In genomic region chr14:81169711-81170103, GRCh38 we compare ENCODE assay signal across 8 cellular contexts. TPM values are rescaled to one million over a fixed set of nuclear protein-coding genes. Genes with fewer than 3 reads are reported as not detected.
DNase-seq lines count a peak whose midpoint lies in the region; ATAC-seq, FAIRE-seq and TF ChIP-seq lines count a peak whose summit lies in the region.

No MANE protein-coding gene starts in this region.

- H3K79me2 ChIP-seq in endothelial cell of umbilical vein (ENCODE audit: control insufficient read depth, insufficient read depth, low read length): no peaks in the 10 kb centered on the region

- in situ Hi-C loops in transverse colon (cut with MboI; ENCODE audit: low pct_ligation_motif_present in 1 of 4, low pct_unique_long_range_greater_than_20kb in 1 of 4, low sequenced_read_pairs in 3 of 4): loop anchor here (5.0 to 10.0 kb wide), 3 partner anchors 172 to 215 kb away; partner anchors contain the start of gene TSHR (in 1 of the 4)

- peak; percentile 78 for FAIRE-seq in endothelial cell of umbilical vein (lab: Jason Lieb, UNC)

- dilution Hi-C loops in endothelial cell of umbilical vein (cut with MboI; ENCODE audit: extremely low pct_ligation_motif_present, low sequenced_read_pairs): no loop called here

- peak overlapping the region; percentile 78 for H3K9ac ChIP-seq in endothelial cell of umbilical vein (replicated peaks; ENCODE audit: extremely low read depth, insufficient read depth, low read length)

- no peaks in the 10 kb centered on the region for H3K9me3 Mint-ChIP-seq in T-cell

- no peaks in the 10 kb centered on the region for H3K27me3 ChIP-seq in endothelial cell of umbilical vein (ENCODE audit: control insufficient read depth in 2 of 2, insufficient read depth in 2 of 2, low read length in 2 of 2)
- H3K27me3 ChIP-seq in transverse colon: no peaks in the 10 kb centered on the region

- H3K4me2 ChIP-seq in endothelial cell of umbilical vein (ENCODE audit: insufficient read depth, low read length): peak overlapping the region; percentile 80

- H3K4me1 ChIP-seq in endothelial cell of umbilical vein (ENCODE audit: control insufficient read depth, extremely low read depth, insufficient read depth, low read length) (peaks cover 12% of the 10 kb centered on the region), transverse colon (peaks cover 4 to 15% (median 6%) of the 10 kb centered on the region in 4 donors)

- intact Hi-C loops in endothelial cell of umbilical vein (cut with micrococcal nuclease): loop anchor here (1.0 to 5.0 kb wide), 6 partner anchors 50 to 1113 kb away; partner anchors contain the start of gene CEP128
- intact Hi-C loops in transverse colon (cut with DNase I; ENCODE audit: low total_unique reads): loop anchor here (5.0 kb wide), 1 partner anchor 172 kb away; no protein-coding TSS in a partner anchor

- no peaks in the 10 kb centered on the region for H3K9me1 ChIP-seq in endothelial cell of umbilical vein (replicated peaks; ENCODE audit: control insufficient read depth, extremely low read depth, insufficient read depth, low read length)

- H3K27ac ChIP-seq in endothelial cell of umbilical vein (ENCODE audit: insufficient read depth, low read depth, low read length) (no peak overlapping the region), transverse colon (peak overlapping the region; percentile 91 to 98 (median 94))

- H2AFZ ChIP-seq in endothelial cell of umbilical vein (ENCODE audit: low read depth, low read length): peak overlapping the region; percentile 99

- H3K27me3 Mint-ChIP-seq in T-cell: no peaks in the 10 kb centered on the region

- peak overlapping the region; percentile 85 to 89 (median 88) for H3K4me3 Mint-ChIP-seq in T-cell

- TF ChIP-seq POLR2A in endothelial cell of umbilical vein (IDR thresholded peaks at IDR 0.05; ENCODE audit: low read depth, low read length) (no peak), transverse colon (IDR thresholded peaks at IDR 0.05) (no peak)

- peak; percentile 82 for DNase-seq in Ammon's horn (ENCODE audit: low spot score)
- DNase-seq in T-cell: peak in 10 of 34 experiments; percentile 1 to 23 (median 10)
- peak; percentile 38 for DNase-seq in endothelial cell of umbilical vein (ENCODE audit: low read depth, low spot score)
- peak; percentile 69 for DNase-seq in midbrain (lab: John Stamatoyannopoulos, UW)
- peak; percentile 70 for DNase-seq in transverse colon
- no peak for DNase-seq in retina

- no peaks in the 10 kb centered on the region for H4K20me1 ChIP-seq in endothelial cell of umbilical vein (replicated peaks; ENCODE audit: control insufficient read depth, extremely low read depth, insufficient read depth, low read length)

- POLR2A ChIA-PET in T-cell (lab: Charles Lee): interaction anchor here (0.6 to 1.9 kb wide), 5 partner anchors 49 to 196 kb away, joined by 3 to 13 read pairs (median 3); partner anchors contain the start of gene GTF2A1 (in 1 of the 2)
- POLR2A ChIA-PET in endothelial cell of umbilical vein (lab: Charles Lee): interaction anchor here (1.2 to 2.0 kb wide), 3 partner anchors 49 to 228 kb away, joined by 4 to 16 read pairs (median 11); partner anchors contain the start of genes CEP128 and GTF2A1

- peaks cover 20 to 27% (median 24%) of the 10 kb centered on the region in 3 donors for H3K4me1 Mint-ChIP-seq in T-cell

- peak overlapping the region; percentile 93 to 97 for H3K27ac Mint-ChIP-seq in T-cell

- H3K9me3 ChIP-seq in endothelial cell of umbilical vein (replicated peaks; ENCODE audit: control insufficient read depth, insufficient read depth, low read length) (no peaks in the 10 kb centered on the region), transverse colon (no peaks in the 10 kb centered on the region)

- CTCF ChIA-PET in T-cell (lab: Charles Lee) (interaction anchor here (0.5 to 2.9 kb wide), 22 partner anchors 8 to 229 kb away, joined by 3 to 22 read pairs (median 4); partner anchors contain the start of genes GTF2A1 (in 1 of the 2) and TSHR (in 1 of the 2)), endothelial cell of umbilical vein (lab: Charles Lee) (interaction anchor here (0.6 to 3.6 kb wide), 16 partner anchors 9 to 1918 kb away, joined by 3 to 36 read pairs (median 4); partner anchors contain the start of gene TSHR)

- H3K4me3 ChIP-seq in endothelial cell of umbilical vein (replicated peaks in 1 of 3; ENCODE audit: insufficient read depth in 1 of 3, low read depth in 1 of 3, low read length in 3 of 3) (peak overlapping the region; percentile 33 to 72 (median 50)), transverse colon (peak overlapping the region; percentile 41 to 76 (median 60))

- no TSS peak for BruUV-seq in endothelial cell of umbilical vein (replicated peaks; lab: Mats Ljungman, UMichigan)

- no peak for TF ChIP-seq CTCF in endothelial cell of umbilical vein (IDR thresholded peaks at IDR 0.05; ENCODE audit: extremely low read depth in 1 of 2, insufficient read depth in 1 of 2, low read depth in 1 of 2, low read length in 2 of 2)
- no peak for TF ChIP-seq CTCF in transverse colon (IDR thresholded peaks at IDR 0.05)

- H3K36me3 ChIP-seq in endothelial cell of umbilical vein (ENCODE audit: control insufficient read depth in 2 of 2, extremely low read depth in 1 of 2, insufficient read depth in 2 of 2, low read length in 2 of 2) (no peaks in the 10 kb centered on the region), transverse colon (no peaks in the 10 kb centered on the region)

- peak; percentile 10 for ATAC-seq in GM18867 (IDR thresholded peaks at IDR 0.05; ENCODE audit: unreplicated experiment)
- peak; percentile 11 for ATAC-seq in HG03095 (IDR thresholded peaks at IDR 0.05; ENCODE audit: unreplicated experiment)
- ATAC-seq in T-cell (replicated peaks in 1 of 4): peak; percentile 13 to 34 (median 22)

- H3K36me3 Mint-ChIP-seq in T-cell: no peaks in the 10 kb centered on the region

- TF ChIP-seq EP300 in transverse colon (IDR thresholded peaks at IDR 0.05; ENCODE audit: low read depth): no peak

- 6% methylated on average over 10 of the region's 10 CpGs; no CpG with 5 or more reads in 1 of the 2 donors for WGBS in transverse colon (ENCODE audit: low coverage in 1 of 2), 2 donors

TF ChIP-seq in endothelial cell of umbilical vein, 7 proteins besides CTCF, POLR2A, EP300 and RAD21:
- TF ChIP-seq JUN (IDR thresholded peaks at IDR 0.05; ENCODE audit: borderline replicate concordance, insufficient read depth, insufficient read length, low read depth) (no peak), GATA2 (IDR thresholded peaks at IDR 0.05; ENCODE audit: insufficient read depth, insufficient read length, low read depth, low read length) (no peak), FOS (IDR thresholded peaks at IDR 0.05; ENCODE audit: borderline replicate concordance, insufficient read depth, low read length) (no peak), MYC (IDR thresholded peaks at IDR 0.05; ENCODE audit: low read depth, low read length) (no peak), POLR2AphosphoS5 (IDR thresholded peaks at IDR 0.05; ENCODE audit: insufficient read depth, low read depth, low read length) (no peak), EZH2 (IDR thresholded peaks at IDR 0.05; ENCODE audit: borderline replicate concordance, low read depth, low read length, severe bottlenecking) (no peak)
- TF ChIP-seq, protein P1, sequence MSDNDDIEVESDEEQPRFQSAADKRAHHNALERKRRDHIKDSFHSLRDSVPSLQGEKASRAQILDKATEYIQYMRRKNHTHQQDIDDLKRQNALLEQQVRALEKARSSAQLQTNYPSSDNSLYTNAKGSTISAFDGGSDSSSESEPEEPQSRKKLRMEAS (IDR thresholded peaks at IDR 0.05; ENCODE audit: insufficient read depth, insufficient read length): no peak

RNA-seq across cellular contexts. Expression of gene GTF2A1, which starts 51.1 kb away (rescaled TPM):
- total RNA-seq in T-cell (10 to 100 TPM; 21.2 to 34.1 (median 29.3) TPM), endothelial cell of umbilical vein (32.1 and 33.4 TPM in 2 replicates), transverse colon (10 to 100 TPM; 10.5 to 48.0 (median 22.5) TPM)
- polyA plus RNA-seq in endothelial cell of umbilical vein: 11.1 and 13.3 TPM in 2 replicates
- polyA plus RNA-seq in endothelial cell of umbilical vein (2011; cell fraction: cytosol; rRNA removed): 11.2 and 11.6 TPM in 2 replicates
- polyA plus RNA-seq in endothelial cell of umbilical vein (2011; cell fraction: nucleus; rRNA removed): 8.5 and 8.6 TPM in 2 replicates
- 12.4 and 15.7 TPM in 2 replicates for polyA plus RNA-seq in endothelial cell of umbilical vein (2012)
- 54.5 and 63.9 TPM in 2 replicates for polyA minus RNA-seq in endothelial cell of umbilical vein
- polyA minus RNA-seq in endothelial cell of umbilical vein (2011; cell fraction: cytosol; rRNA and poly(A)+ RNA removed): 32.1 TPM
- polyA minus RNA-seq in endothelial cell of umbilical vein (2011; cell fraction: nucleus; rRNA and poly(A)+ RNA removed): 12.3 TPM in 2 replicates
